In the genomic region with DNA sequence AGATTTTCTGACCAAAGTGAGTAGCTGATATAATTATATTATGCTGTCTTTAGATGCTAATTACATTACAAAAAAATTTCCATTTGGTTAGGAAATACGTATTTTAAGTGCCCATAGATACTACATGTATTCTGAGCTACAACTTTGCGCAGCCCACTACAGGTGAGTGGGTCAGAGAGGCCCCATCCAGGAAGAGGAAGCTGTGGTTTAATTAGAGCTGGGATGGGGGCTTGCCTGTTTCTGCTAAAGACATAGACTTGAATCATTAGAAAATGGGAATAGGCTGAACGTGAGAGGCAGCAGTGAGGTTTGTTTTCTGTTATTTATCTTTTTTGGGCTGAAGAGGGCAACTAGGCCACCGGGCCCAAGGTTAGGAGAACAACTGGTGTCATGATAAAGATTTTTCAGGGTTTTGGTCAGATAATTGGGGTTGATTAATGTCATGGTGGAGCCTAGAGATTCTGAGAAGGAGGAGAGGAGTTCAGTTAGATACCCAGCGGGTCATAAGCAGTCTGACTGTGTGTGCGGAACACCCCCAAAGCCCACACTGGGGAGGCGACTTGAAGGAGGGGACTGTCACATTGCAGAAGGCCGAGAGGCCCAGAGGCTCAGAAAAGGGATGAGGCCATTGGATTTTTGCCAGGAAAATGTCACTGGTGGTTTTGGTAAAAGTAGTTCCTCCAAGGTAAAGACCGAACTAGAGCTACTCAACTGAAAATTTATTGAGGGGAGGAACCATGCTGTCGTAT, we compare ENCODE assay signal across 1 cellular context.
TF ChIP-seq lines count a peak whose summit lies in the region.

No MANE protein-coding gene starts in this region.

TF ChIP-seq in HepG2, 621 proteins besides CTCF, POLR2A, EP300 and RAD21:
- TF ChIP-seq, protein P1, sequence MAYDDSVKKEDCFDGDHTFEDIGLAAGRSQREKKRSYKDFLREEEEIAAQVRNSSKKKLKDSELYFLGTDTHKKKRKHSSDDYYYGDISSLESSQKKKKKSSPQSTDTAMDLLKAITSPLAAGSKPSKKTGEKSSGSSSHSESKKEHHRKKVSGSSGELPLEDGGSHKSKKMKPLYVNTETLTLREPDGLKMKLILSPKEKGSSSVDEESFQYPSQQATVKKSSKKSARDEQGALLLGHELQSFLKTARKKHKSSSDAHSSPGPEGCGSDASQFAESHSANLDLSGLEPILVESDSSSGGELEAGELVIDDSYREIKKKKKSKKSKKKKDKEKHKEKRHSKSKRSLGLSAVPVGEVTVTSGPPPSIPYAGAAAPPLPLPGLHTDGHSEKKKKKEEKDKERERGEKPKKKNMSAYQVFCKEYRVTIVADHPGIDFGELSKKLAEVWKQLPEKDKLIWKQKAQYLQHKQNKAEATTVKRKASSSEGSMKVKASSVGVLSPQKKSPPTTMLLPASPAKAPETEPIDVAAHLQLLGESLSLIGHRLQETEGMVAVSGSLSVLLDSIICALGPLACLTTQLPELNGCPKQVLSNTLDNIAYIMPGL (CRISPR knock-in tag; IDR thresholded peaks at IDR 0.05; ENCODE audit: borderline replicate concordance in 1 of 2, low read depth in 1 of 2) = no peak
- TF ChIP-seq ZNF460 (CRISPR knock-in tag; IDR thresholded peaks at IDR 0.05; ENCODE audit: borderline replicate concordance) (no peak), ZNF160 (CRISPR knock-in tag; IDR thresholded peaks at IDR 0.05) (no peak), MAF1 (CRISPR knock-in tag; IDR thresholded peaks at IDR 0.05; ENCODE audit: borderline replicate concordance) (no peak), SALL2 (CRISPR knock-in tag; IDR thresholded peaks at IDR 0.05) (no peak), NCOR1 (IDR thresholded peaks at IDR 0.05; ENCODE audit: borderline replicate concordance, low read length) (no peak), ZNF33A (CRISPR knock-in tag; IDR thresholded peaks at IDR 0.05; ENCODE audit: borderline replicate concordance) (no peak), MED13 (CRISPR knock-in tag; IDR thresholded peaks at IDR 0.05) (no peak), ZNF619 (CRISPR knock-in tag; IDR thresholded peaks at IDR 0.05) (no peak), NR2F1 (CRISPR knock-in tag; IDR thresholded peaks at IDR 0.05) (no peak)
- TF ChIP-seq, protein P2, sequence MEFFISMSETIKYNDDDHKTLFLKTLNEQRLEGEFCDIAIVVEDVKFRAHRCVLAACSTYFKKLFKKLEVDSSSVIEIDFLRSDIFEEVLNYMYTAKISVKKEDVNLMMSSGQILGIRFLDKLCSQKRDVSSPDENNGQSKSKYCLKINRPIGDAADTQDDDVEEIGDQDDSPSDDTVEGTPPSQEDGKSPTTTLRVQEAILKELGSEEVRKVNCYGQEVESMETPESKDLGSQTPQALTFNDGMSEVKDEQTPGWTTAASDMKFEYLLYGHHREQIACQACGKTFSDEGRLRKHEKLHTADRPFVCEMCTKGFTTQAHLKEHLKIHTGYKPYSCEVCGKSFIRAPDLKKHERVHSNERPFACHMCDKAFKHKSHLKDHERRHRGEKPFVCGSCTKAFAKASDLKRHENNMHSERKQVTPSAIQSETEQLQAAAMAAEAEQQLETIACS (CRISPR knock-in tag; IDR thresholded peaks at IDR 0.05) = no peak
- TF ChIP-seq, protein P3, sequence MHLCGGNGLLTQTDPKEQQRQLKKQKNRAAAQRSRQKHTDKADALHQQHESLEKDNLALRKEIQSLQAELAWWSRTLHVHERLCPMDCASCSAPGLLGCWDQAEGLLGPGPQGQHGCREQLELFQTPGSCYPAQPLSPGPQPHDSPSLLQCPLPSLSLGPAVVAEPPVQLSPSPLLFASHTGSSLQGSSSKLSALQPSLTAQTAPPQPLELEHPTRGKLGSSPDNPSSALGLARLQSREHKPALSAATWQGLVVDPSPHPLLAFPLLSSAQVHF (CRISPR knock-in tag; IDR thresholded peaks at IDR 0.05) = no peak
TF ChIP-seq in HepG2: peak in this region for 0.
